ENCODE assay signal across 1 cellular context in genomic region chr11:6828103-6828502, GRCh38.
TF ChIP-seq lines count a peak whose summit lies in the region.

No MANE protein-coding gene starts in this region.

TF ChIP-seq in HepG2, 621 proteins besides CTCF, POLR2A, EP300 and RAD21 (continued from another document):
- no peak for TF ChIP-seq ZNF740 (CRISPR knock-in tag; IDR thresholded peaks at IDR 0.05)
- no peak for TF ChIP-seq KMT2B (CRISPR knock-in tag; IDR thresholded peaks at IDR 0.05)
- TF ChIP-seq ZNF121 (CRISPR knock-in tag; IDR thresholded peaks at IDR 0.05): 0 out of 2 replicates have a peak, but pooled peaks have one; percentile 33
- no peak for TF ChIP-seq KAT7 (CRISPR knock-in tag; IDR thresholded peaks at IDR 0.05; ENCODE audit: borderline replicate concordance)
- TF ChIP-seq CREM (IDR thresholded peaks at IDR 0.05): no peak
- TF ChIP-seq CREM (CRISPR knock-in tag; IDR thresholded peaks at IDR 0.05): no peak
- TF ChIP-seq CEBPB (IDR thresholded peaks at IDR 0.05; ENCODE audit: borderline replicate concordance, low read depth, low read length): peak; percentile 4; the same call in 1 of the 2 replicates
- TF ChIP-seq ATF4 (CRISPR knock-in tag; IDR thresholded peaks at IDR 0.05): peak in 1 of 2 experiments; percentile 86; a peak in 2 of 4 replicates
- TF ChIP-seq CCAR2 (optimal IDR thresholded peaks at IDR 0.05; ENCODE audit: low read depth, low read length): no peak
- TF ChIP-seq ZBTB42 (CRISPR knock-in tag; IDR thresholded peaks at IDR 0.05): no peak
- TF ChIP-seq MAZ (IDR thresholded peaks at IDR 0.05; ENCODE audit: borderline replicate concordance, low read depth, low read length): no peak
- no peak for TF ChIP-seq MAZ (CRISPR knock-in tag; IDR thresholded peaks at IDR 0.05; ENCODE audit: low read depth)
- no peak for TF ChIP-seq ARNTL (CRISPR knock-in tag; IDR thresholded peaks at IDR 0.05)
- TF ChIP-seq CHCHD3 (CRISPR knock-in tag; IDR thresholded peaks at IDR 0.05): no peak
- 0 out of 2 replicates have a peak, but pooled peaks have one; percentile 28 for TF ChIP-seq CEBPG (CRISPR knock-in tag; IDR thresholded peaks at IDR 0.05)
- no peak for TF ChIP-seq ZNF138 (CRISPR knock-in tag; IDR thresholded peaks at IDR 0.05; ENCODE audit: low read depth)
TF ChIP-seq in HepG2: peak in this region for 4.
